ENCODE assay signal across 25 cellular contexts in the genomic region with DNA sequence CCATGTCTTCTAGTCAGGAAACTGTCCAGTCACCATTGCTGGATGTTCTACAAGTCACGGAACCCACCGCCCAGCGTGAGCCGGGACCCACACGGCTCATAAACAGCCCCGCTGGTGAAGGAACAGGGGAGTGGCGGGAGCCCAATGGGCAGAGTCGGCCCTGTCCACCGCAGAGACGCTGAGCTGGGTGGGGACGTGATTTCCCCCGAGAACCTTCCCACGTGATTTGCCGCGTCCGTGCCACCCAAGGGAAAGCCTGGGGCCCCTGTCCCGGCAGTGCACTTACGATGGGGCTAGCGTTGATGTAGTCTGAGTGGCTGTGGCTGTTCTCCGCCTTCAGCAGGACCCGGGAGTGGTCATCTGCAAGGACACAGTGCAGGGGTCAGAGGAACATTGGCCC.
"Had no signal": no experiment of that assay in that cellular context is flagged by ENCODE, and none has a peak within 500 bp of the region (broad histone marks: within the 10 kb centered on the region; RNA-seq: fewer than 3 reads in every experiment).

No MANE protein-coding gene starts in this region.

- H3K27ac Mint-ChIP-seq: mesothelial cell of epicardium; naive B cell; natural killer cell; nephron progenitor cell; progenitor cell of endocrine pancreas; stimulated activated effector memory CD8-positive, alpha-beta T cell treated with anti-CD3 and anti-CD28 coated beads, Interleukin-12 subunit alpha, Interleukin-12 subunit beta, amount 100 ng/mL, for 72 hours had no signal

- H3K36me3 Mint-ChIP-seq: mesothelial cell of epicardium; naive B cell; natural killer cell; stimulated activated effector memory CD8-positive, alpha-beta T cell treated with anti-CD3 and anti-CD28 coated beads, Interleukin-12 subunit alpha, Interleukin-12 subunit beta, amount 100 ng/mL, for 72 hours had no signal

- H3K4me3 ChIP-seq: heart right ventricle, hepatocyte, lung, right atrium auricular region, right lobe of liver, skin epidermis, stomach, testis, thyroid gland, transverse colon, upper lobe of left lung had no signal

- H3K36me3 ChIP-seq: heart right ventricle, right atrium auricular region, right lobe of liver, stomach, thyroid gland, transverse colon, upper lobe of left lung had no signal

- H3K4me1 ChIP-seq: heart right ventricle, parathyroid adenoma, right atrium auricular region, right lobe of liver, stomach, testis, thyroid gland, transverse colon, upper lobe of left lung had no signal

- H3K27me3 ChIP-seq: hepatocyte, right atrium auricular region, right lobe of liver, testis, thyroid gland, transverse colon, upper lobe of left lung had no signal

- ATAC-seq: heart right ventricle; left lobe of liver; left ventricle myocardium superior; natural killer cell; right lobe of liver; stimulated activated effector memory CD8-positive, alpha-beta T cell treated with anti-CD3 and anti-CD28 coated beads, Interleukin-12 subunit alpha, Interleukin-12 subunit beta, amount 100 ng/mL, for 72 hours had no signal

- H3K4me1 Mint-ChIP-seq: mesothelial cell of epicardium; naive B cell; natural killer cell; stimulated activated effector memory CD8-positive, alpha-beta T cell treated with anti-CD3 and anti-CD28 coated beads, Interleukin-12 subunit alpha, Interleukin-12 subunit beta, amount 100 ng/mL, for 72 hours had no signal

- H3K9me3 Mint-ChIP-seq: mesothelial cell of epicardium; naive B cell; natural killer cell; nephron progenitor cell; stimulated activated effector memory CD8-positive, alpha-beta T cell treated with anti-CD3 and anti-CD28 coated beads, Interleukin-12 subunit alpha, Interleukin-12 subunit beta, amount 100 ng/mL, for 72 hours had no signal

- DNase-seq: heart right ventricle; islet precursor cell; left ventricle myocardium superior; mesendoderm; naive B cell; natural killer cell; nephron progenitor cell; nucleus accumbens; right lobe of liver; stimulated activated CD4-positive, alpha-beta T cell treated with anti-CD3 and anti-CD28 coated beads, Interleukin-4, amount 100 ng/mL, for 24 hours; stimulated activated naive CD4-positive, alpha-beta T cell; stomach; testis; thyroid gland; transverse colon; upper lobe of left lung had no signal

- H3K9ac ChIP-seq: parathyroid adenoma had no signal

- H3K4me3 Mint-ChIP-seq: mesothelial cell of epicardium; naive B cell; natural killer cell; nephron progenitor cell; stimulated activated effector memory CD8-positive, alpha-beta T cell treated with anti-CD3 and anti-CD28 coated beads, Interleukin-12 subunit alpha, Interleukin-12 subunit beta, amount 100 ng/mL, for 72 hours had no signal

- H3K9me3 ChIP-seq: heart right ventricle, right atrium auricular region, right lobe of liver, stomach, testis, thyroid gland, transverse colon, upper lobe of left lung had no signal

- H3K27ac ChIP-seq: heart right ventricle, hepatocyte, parathyroid adenoma, right atrium auricular region, right lobe of liver, skin epidermis, stomach, testis, thyroid gland, transverse colon, upper lobe of left lung had no signal

- H2AFZ ChIP-seq: hepatocyte, parathyroid adenoma had no signal

- H3K4me2 ChIP-seq: hepatocyte had no signal
